In genomic region chr19:33868076-33868735, GRCh38 we compare ENCODE assay signal across 13 cellular contexts.
DNase-seq lines count a peak whose midpoint lies in the region; ATAC-seq and TF ChIP-seq lines count a peak whose summit lies in the region.
"Had no signal": no experiment of that assay in that cellular context is flagged by ENCODE, and none has a peak within 500 bp of the region (broad histone marks: within the 10 kb centered on the region; RNA-seq: fewer than 3 reads in every experiment).

No MANE protein-coding gene starts in this region.

- H3K4me3 ChIP-seq in heart left ventricle = peak overlapping the region in 10 of 12 donors; percentile 4 to 47 (median 24)
- H3K4me3 ChIP-seq in fibroblast of lung (replicated peaks in 1 of 4; ENCODE audit: control extremely low read depth in 1 of 4, insufficient read depth in 1 of 4, low read depth in 3 of 4, low read length in 4 of 4) = peak overlapping the region in 2 of 4 experiments; percentile 20 to 27
- peak overlapping the region; percentile 19 for H3K4me3 ChIP-seq in neuron (ENCODE audit: low read length)
- peak overlapping the region; percentile 23 to 24 for H3K4me3 ChIP-seq in vagina
- no peak overlapping the region for H3K4me3 ChIP-seq in thyroid gland (replicated peaks in 1 of 3)

- no peaks in the 10 kb centered on the region for H4K20me1 ChIP-seq in fibroblast of lung (ENCODE audit: control insufficient read depth, extremely low read depth, insufficient read depth, low read length)

- peak overlapping the region in 5 of 12 donors; percentile 15 to 58 (median 33) for H3K27ac ChIP-seq in heart left ventricle
- H3K27ac ChIP-seq in fibroblast of lung (ENCODE audit: insufficient read depth, low read length) = no peak overlapping the region
- peak overlapping the region; percentile 70 for H3K27ac ChIP-seq in vagina
- no peak overlapping the region for H3K27ac ChIP-seq in thyroid gland

- H3K4me1 ChIP-seq in heart left ventricle = peaks cover 0 to 15% (median 7%) of the 10 kb centered on the region in 12 donors
- H3K4me1 ChIP-seq in fibroblast of lung (ENCODE audit: control insufficient read depth, extremely low read depth, insufficient read depth, low read length) = no peaks in the 10 kb centered on the region
- H3K4me1 ChIP-seq in neuron (ENCODE audit: insufficient read depth, low read length) = peaks cover 13% of the 10 kb centered on the region
- peaks cover 25% of the 10 kb centered on the region for H3K4me1 ChIP-seq in vagina
- peaks cover 0 to 10% of the 10 kb centered on the region in 2 donors for H3K4me1 ChIP-seq in thyroid gland

- peak overlapping the region; percentile 13 for H3K4me2 ChIP-seq in fibroblast of lung (ENCODE audit: extremely low read depth, insufficient read depth, low read length)

- no peaks in the 10 kb centered on the region for H3K79me2 ChIP-seq in fibroblast of lung (ENCODE audit: control insufficient read depth, insufficient read depth, low read length)

- 57 to 64% (median 59%) methylated on average over 17 of the region's 17 CpGs for WGBS in heart left ventricle, 4 donors
- 55 to 63% methylated on average over 17 of the region's 17 CpGs for WGBS in thyroid gland, 2 donors

- intact Hi-C loops in heart left ventricle (cut with DNase I) (loop anchor here in 1 of 10 donors (5.0 kb wide), 1 partner anchor 71 kb away; the partner anchor contains the start of gene KCTD15), Right ventricle myocardium inferior (cut with DNase I) (loop anchor here (5.0 kb wide), 1 partner anchor 46 kb away; no protein-coding TSS in a partner anchor), vagina (cut with DNase I) (loop anchor here (5.0 kb wide), 1 partner anchor 71 kb away; the partner anchor contains the start of gene KCTD15), thyroid gland (cut with DNase I) (no loop called here)

- no peaks in the 10 kb centered on the region for H3K27me3 ChIP-seq in heart left ventricle
- no peaks in the 10 kb centered on the region for H3K27me3 ChIP-seq in fibroblast of lung (ENCODE audit: control insufficient read depth, insufficient read depth, low read length)
- peaks cover 5% of the 10 kb centered on the region for H3K27me3 ChIP-seq in neuron (ENCODE audit: insufficient read depth, low read length)
- no peaks in the 10 kb centered on the region for H3K27me3 ChIP-seq in vagina
- H3K27me3 ChIP-seq in thyroid gland = no peaks in the 10 kb centered on the region

- H2AFZ ChIP-seq in fibroblast of lung (ENCODE audit: low read length) = peak overlapping the region; percentile 26
- H2AFZ ChIP-seq in neuron (ENCODE audit: low read depth, low read length) = peak overlapping the region; percentile 68

- TF ChIP-seq POLR2A in heart left ventricle (IDR thresholded peaks at IDR 0.05) (no peak), vagina (IDR thresholded peaks at IDR 0.05) (no peak), thyroid gland (IDR thresholded peaks at IDR 0.05) (no peak)

- no peaks in the 10 kb centered on the region for H3K9me3 ChIP-seq in heart left ventricle
- no peaks in the 10 kb centered on the region for H3K9me3 ChIP-seq in fibroblast of lung (ENCODE audit: control insufficient read depth, insufficient read depth, low read depth, low read length)
- H3K9me3 ChIP-seq in neuron (ENCODE audit: low read length) = no peaks in the 10 kb centered on the region
- H3K9me3 ChIP-seq in vagina = no peaks in the 10 kb centered on the region
- no peaks in the 10 kb centered on the region for H3K9me3 ChIP-seq in thyroid gland

- H3K36me3 ChIP-seq in heart left ventricle (no peaks in the 10 kb centered on the region), fibroblast of lung (ENCODE audit: control insufficient read depth, insufficient read depth, low read length) (no peaks in the 10 kb centered on the region), neuron (ENCODE audit: insufficient read depth, low read length) (no peaks in the 10 kb centered on the region), vagina (no peaks in the 10 kb centered on the region), thyroid gland (no peaks in the 10 kb centered on the region)

- no peak for ATAC-seq in heart left ventricle
- no peak for ATAC-seq in Right ventricle myocardium inferior
- ATAC-seq in GM21529 (IDR thresholded peaks at IDR 0.05; ENCODE audit: unreplicated experiment) = no peak

- TF ChIP-seq CTCF in heart left ventricle (IDR thresholded peaks at IDR 0.05) (no peak), fibroblast of lung (conservative IDR thresholded peaks at IDR 0.05 in 1 of 2, IDR thresholded peaks at IDR 0.05 in 1 of 2; ENCODE audit: low read depth in 1 of 2, low read length in 2 of 2) (no peak), vagina (IDR thresholded peaks at IDR 0.05) (no peak), thyroid gland (IDR thresholded peaks at IDR 0.05) (no peak)

- no peak overlapping the region for H3K9ac ChIP-seq in fibroblast of lung (ENCODE audit: insufficient read depth, low read length)

- DNase-seq in heart left ventricle = peak in 1 of 5 donors; percentile 3
- no peak for DNase-seq in Right ventricle myocardium inferior (ENCODE audit: missing footprints)
- DNase-seq in fibroblast of lung (ENCODE audit: low read depth in 2 of 2) = peak in 1 of 2 donors; percentile 6
- peak in 1 of 2 donors; percentile 62 for DNase-seq in vagina (ENCODE audit: extremely low spot score in 2 of 2)
- DNase-seq in thyroid gland = no peak
- DNase-seq in A172 (ENCODE audit: low spot score) = no peak
- DNase-seq: activated CD4-positive, alpha-beta T cell treated with anti-CD3 and anti-CD28 coated beads, Interleukin-2, amount 50 U/mL, for 4 hours; activated naive CD4-positive, alpha-beta T cell treated with anti-CD3 and anti-CD28 coated beads, Interleukin-2, amount 10 ng/mL, durations not matched to agents 7 days and 5 days; AML-193; GOT3; Karpas-422 had no signal

Comparison
In these comparisons a context has a peak if more than half of its experiments do, and no peak if none do; other contexts are left out.
1. H3K4me3 ChIP-seq: peak in heart left ventricle (10 of 12), neuron (single experiment) and vagina (2 of 2); none in thyroid gland (0 of 3).